In the genomic region with DNA sequence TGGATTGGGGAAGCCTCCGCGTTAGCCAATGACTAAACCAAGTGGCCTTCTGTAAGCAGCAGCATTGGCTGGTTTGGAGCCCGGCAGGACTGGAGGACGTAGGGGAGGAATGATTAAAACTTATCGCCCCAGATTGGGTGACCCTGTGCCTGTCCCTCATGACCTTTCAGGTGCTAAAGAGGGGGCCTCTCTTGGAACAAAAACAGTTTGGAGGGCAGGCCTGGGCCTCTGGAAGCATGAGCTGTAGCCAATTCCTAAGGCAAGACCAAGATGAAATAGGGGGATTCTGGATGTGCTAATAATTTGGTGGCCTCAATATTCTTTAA, we compare ENCODE assay signal across 8 cellular contexts. TPM values are rescaled to one million over a fixed set of nuclear protein-coding genes. Genes with fewer than 3 reads are reported as not detected.
A peak's percentile ranks its signal among the peaks of the same experiment; 100 is the strongest.
DNase-seq lines count a peak whose midpoint lies in the region; ATAC-seq and TF ChIP-seq lines count a peak whose summit lies in the region.

No MANE protein-coding gene starts in this region.

- ATAC-seq in CD4-positive, alpha-beta T cell (ENCODE audit: poor library complexity): no peak
- ATAC-seq in GM19467 (IDR thresholded peaks at IDR 0.05; ENCODE audit: unreplicated experiment) (no peak), HG03442 (IDR thresholded peaks at IDR 0.05; ENCODE audit: unreplicated experiment) (no peak)

- H4K20me1 ChIP-seq in MM.1S (ENCODE audit: insufficient read depth, low read length): no peaks in the 10 kb centered on the region; the same call in 1 of the 2 replicates

- CTCF ChIA-PET in CD4-positive, alpha-beta T cell (lab: Charles Lee): interaction anchor here (0.6 kb wide), 1 partner anchor 57 kb away, joined by 3 read pairs; no protein-coding TSS in a partner anchor

- peak; percentile 59 for TF ChIP-seq POLR2A in erythroblast (IDR thresholded peaks at IDR 0.05; ENCODE audit: low read length)

- H3K27ac ChIP-seq in CD4-positive, alpha-beta T cell (ENCODE audit: low read depth, low read length): no peak overlapping the region
- no peak overlapping the region for H3K27ac ChIP-seq in neutrophil
- H3K27ac ChIP-seq in MM.1S (ENCODE audit: low read length): no peak overlapping the region

- no peak overlapping the region for H3K4me2 ChIP-seq in MM.1S (ENCODE audit: low read depth, low read length)

- H3F3A ChIP-seq in MM.1S (ENCODE audit: insufficient read depth, low read length): peaks cover 16% of the 10 kb centered on the region

- intact Hi-C loops in CD4-positive, alpha-beta T cell (cut with DNase I, micrococcal nuclease): no loop called here

- H3K27ac Mint-ChIP-seq in CD4-positive, alpha-beta T cell: no peak overlapping the region

- H3K9me2 ChIP-seq in MM.1S (replicated peaks; ENCODE audit: insufficient read depth, low read length): no peaks in the 10 kb centered on the region

- H3K27me3 ChIP-seq in CD4-positive, alpha-beta T cell (ENCODE audit: control insufficient read depth, insufficient read depth, low read length): peaks cover 7% of the 10 kb centered on the region
- H3K27me3 ChIP-seq in neutrophil: peaks cover 55% of the 10 kb centered on the region
- H3K27me3 ChIP-seq in MM.1S (replicated peaks; ENCODE audit: insufficient read depth, low read length): 0 out of 2 replicates have a peak, but pooled peaks cover 22% of the 10 kb centered on the region

- H3K9ac ChIP-seq in MM.1S (ENCODE audit: low read length): no peak overlapping the region

- H3K27me3 Mint-ChIP-seq in CD4-positive, alpha-beta T cell: peaks cover 31% of the 10 kb centered on the region

- peaks cover 17% of the 10 kb centered on the region for H3K4me1 Mint-ChIP-seq in CD4-positive, alpha-beta T cell (ENCODE audit: low read depth)

- no peaks in the 10 kb centered on the region for H3K9me3 ChIP-seq in CD4-positive, alpha-beta T cell (ENCODE audit: control insufficient read depth, low read length)
- H3K9me3 ChIP-seq in neutrophil (no peaks in the 10 kb centered on the region), MM.1S (replicated peaks; ENCODE audit: insufficient read depth, low read length) (no peaks in the 10 kb centered on the region)

- H2AFZ ChIP-seq in MM.1S (ENCODE audit: low read length): no peak overlapping the region

- H3K36me3 Mint-ChIP-seq in CD4-positive, alpha-beta T cell (ENCODE audit: low read depth): no peaks in the 10 kb centered on the region

- H3K9me3 Mint-ChIP-seq in CD4-positive, alpha-beta T cell: no peaks in the 10 kb centered on the region

- H3K4me1 ChIP-seq in neutrophil (ENCODE audit: control insufficient read depth in 1 of 2, insufficient read depth in 1 of 2, low read depth in 1 of 2, low read length in 1 of 2) (peaks cover 17 to 23% of the 10 kb centered on the region in 2 experiments), MM.1S (ENCODE audit: low read length) (peaks cover 17% of the 10 kb centered on the region)

- POLR2A ChIA-PET in CD4-positive, alpha-beta T cell (lab: Charles Lee): no interaction called here

- H3K4me3 ChIP-seq in neutrophil (ENCODE audit: low read depth in 1 of 2, low read length in 1 of 2) (peak overlapping the region; percentile 56 to 57), MM.1S (ENCODE audit: low read length) (no peak overlapping the region)

- peak overlapping the region; percentile 93 for H3K4me3 Mint-ChIP-seq in CD4-positive, alpha-beta T cell

- H3K36me3 ChIP-seq in neutrophil: no peaks in the 10 kb centered on the region
- no peaks in the 10 kb centered on the region for H3K36me3 ChIP-seq in MM.1S (replicated peaks; ENCODE audit: insufficient read depth, low read length)

- no peaks in the 10 kb centered on the region for H3K79me2 ChIP-seq in MM.1S (ENCODE audit: low read length)

- TF ChIP-seq CTCF in CD4-positive, alpha-beta T cell (IDR thresholded peaks at IDR 0.05): no peak
- TF ChIP-seq CTCF in neutrophil (IDR thresholded peaks at IDR 0.05): no peak
- no peak for TF ChIP-seq CTCF in MM.1S (IDR thresholded peaks at IDR 0.05; ENCODE audit: low read length)

- no peak for DNase-seq in CD4-positive, alpha-beta T cell
- DNase-seq in LHCN-M2 (ENCODE audit: low read depth) (peak; percentile 70), erythroblast (lab: John Stamatoyannopoulos, UW) (peak; percentile 91 to 92), dedifferentiated amniotic fluid mesenchymal stem cell (ENCODE audit: extremely low spot score) (no peak), MM.1S (no peak)

RNA-seq across cellular contexts. Expression of gene GMPR, which starts 1.4 kb away (rescaled TPM):
- total RNA-seq in CD4-positive, alpha-beta T cell: under 1 TPM; 0.63 to 0.95 TPM
- total RNA-seq in LHCN-M2 (2014; rRNA removed): 4.9 and 6.0 TPM in 2 replicates
- polyA plus RNA-seq in LHCN-M2 (2012): 11.8 TPM

Comparison
In these comparisons a context has a peak if more than half of its experiments do, and no peak if none do; other contexts are left out.
1. DNase-seq: peak in LHCN-M2 (single experiment) and erythroblast (2 of 2); none in CD4-positive, alpha-beta T cell (0 of 10), dedifferentiated amniotic fluid mesenchymal stem cell (single experiment) and MM.1S (single experiment).